ENCODE assay signal across 24 cellular contexts in the genomic region with DNA sequence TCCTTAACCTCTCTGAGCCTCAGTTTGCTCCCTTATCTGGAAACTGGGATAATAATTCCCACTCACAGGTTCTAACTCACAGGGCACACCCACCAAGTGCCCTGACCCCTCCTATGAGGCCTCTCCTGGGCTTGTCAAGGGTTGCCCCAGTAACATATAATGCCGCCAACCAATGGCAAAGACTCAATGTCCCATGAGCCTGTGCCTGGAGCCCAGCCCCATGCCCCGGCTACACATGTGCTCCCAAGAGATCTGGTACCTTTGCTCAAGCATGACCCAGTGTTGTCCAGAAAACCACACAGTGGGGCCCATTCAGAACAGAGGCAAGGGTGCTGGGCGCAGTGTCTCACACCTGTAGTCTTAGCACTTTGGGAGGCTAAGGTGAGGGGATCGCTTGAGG. TPM values are rescaled to one million over a fixed set of nuclear protein-coding genes. Genes with fewer than 3 reads are reported as not detected.
"Had no signal": no experiment of that assay in that cellular context is flagged by ENCODE, and none has a peak within 500 bp of the region (broad histone marks: within the 10 kb centered on the region; RNA-seq: fewer than 3 reads in every experiment).

No MANE protein-coding gene starts in this region.

- H3K27me3 ChIP-seq: dorsolateral prefrontal cortex, heart right ventricle, pancreas, stomach, transverse colon had no signal

- H3K4me1 Mint-ChIP-seq: mesothelial cell of epicardium, natural killer cell had no signal

- FAIRE-seq: kidney, pancreas had no signal

- H3K4me2 ChIP-seq: smooth muscle cell had no signal

- H3K4me3 Mint-ChIP-seq: memory B cell, mesothelial cell of epicardium, natural killer cell, neural crest cell had no signal

- H3K9me3 ChIP-seq: heart right ventricle, left ventricle myocardium inferior, lower lobe of right lung, pancreas, stomach, thoracic aorta, transverse colon had no signal

- H3K27me3 Mint-ChIP-seq: memory B cell, progenitor cell of endocrine pancreas had no signal

- H3K9me3 Mint-ChIP-seq: memory B cell, mesothelial cell of epicardium, natural killer cell, neural crest cell had no signal

- H3K36me3 ChIP-seq: heart right ventricle, left ventricle myocardium inferior, lower lobe of right lung, pancreas, stomach, thoracic aorta, transverse colon had no signal

- ATAC-seq: heart right ventricle, left cardiac atrium, lower lobe of right lung, natural killer cell, pancreas, right cardiac atrium had no signal

- H3K27ac ChIP-seq: dorsolateral prefrontal cortex, heart right ventricle, left ventricle myocardium inferior, lower lobe of right lung, pancreas, stomach, thoracic aorta, transverse colon had no signal

- DNase-seq: cortex of kidney; dorsolateral prefrontal cortex; effector CD8-positive, alpha-beta T cell; foreskin melanocyte; heart right ventricle; kidney; left cardiac atrium; left ventricle myocardium inferior; lower lobe of right lung; natural killer cell; occipital lobe; pancreas; right cardiac atrium; stimulated activated CD4-positive, alpha-beta T cell treated with anti-CD3 and anti-CD28 coated beads, Interleukin-2, amount 100 ng/mL, for 48 hours; stimulated activated naive CD4-positive, alpha-beta T cell; stomach; substantia nigra; transverse colon had no signal

- H3K4me1 ChIP-seq: heart right ventricle, left ventricle myocardium inferior, lower lobe of right lung, pancreas, stomach, transverse colon had no signal

- H3K4me3 ChIP-seq: dorsolateral prefrontal cortex, heart right ventricle, left ventricle myocardium inferior, lower lobe of right lung, pancreas, smooth muscle cell, stomach, thoracic aorta, transverse colon had no signal

- H3K27ac Mint-ChIP-seq: memory B cell, mesothelial cell of epicardium, natural killer cell, progenitor cell of endocrine pancreas had no signal

RNA-seq across cellular contexts. Expression of a gene that starts 18.4 kb away (rescaled TPM):
- total RNA-seq: occipital lobe had no signal
